Comparison of ENCODE assay signal across 1 cellular context in genomic region chr2:133809485-133809884, GRCh38.
TF ChIP-seq lines count a peak whose summit lies in the region.

No MANE protein-coding gene starts in this region.

TF ChIP-seq in K562, 482 proteins besides CTCF, POLR2A, EP300 and RAD21 (continued from another document):
- no peak for TF ChIP-seq ARID4B (CRISPR knock-in tag; IDR thresholded peaks at IDR 0.05)
